ENCODE assay signal across 40 cellular contexts in the genomic region with DNA sequence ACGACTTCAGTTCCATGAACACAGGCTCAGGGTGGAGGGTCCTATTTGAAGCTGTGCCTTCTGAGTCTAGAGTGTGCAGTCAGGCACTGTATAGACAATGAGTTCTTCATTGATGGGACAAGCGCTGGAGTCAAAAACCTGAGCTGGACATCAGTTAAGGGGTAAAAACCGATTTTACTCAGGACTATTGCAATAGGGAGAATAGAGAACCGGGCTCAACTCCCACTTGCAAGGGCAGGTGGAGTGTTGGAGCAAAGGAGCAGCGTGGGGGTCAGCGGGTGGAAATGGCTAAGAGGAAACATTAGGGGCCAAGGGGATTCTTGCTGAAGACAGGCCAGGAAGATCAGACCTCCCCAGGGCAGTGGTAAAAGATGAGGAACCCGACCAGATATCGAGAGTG. TPM values are rescaled to one million over a fixed set of nuclear protein-coding genes. Genes with fewer than 3 reads are reported as not detected.
"Had no signal": no experiment of that assay in that cellular context is flagged by ENCODE, and none has a peak within 500 bp of the region (broad histone marks: within the 10 kb centered on the region; RNA-seq: fewer than 3 reads in every experiment).

No MANE protein-coding gene starts in this region.

- H3K9me3 ChIP-seq: adrenal gland, body of pancreas, breast epithelium had no signal

- ATAC-seq: activated CD4-positive, alpha-beta T cell treated with anti-CD3 and anti-CD28 coated beads for 36 hours; activated CD8-positive, alpha-beta T cell treated with anti-CD3 and anti-CD28 coated beads for 36 hours; activated naive CD4-positive, alpha-beta T cell treated with anti-CD3 and anti-CD28 coated beads, Interleukin-2, amount 50 U/mL, for 72 hours; activated T-cell treated with anti-CD3 and anti-CD28 coated beads, Interleukin-2, amount 50 U/mL, for 4 hours; activated T-cell treated with anti-CD3 and anti-CD28 coated beads, Interleukin-2, amount 50 U/mL, for 72 hours; activated T-helper 17 cell treated with anti-CD3 and anti-CD28 coated beads, Interleukin-2, amount 50 U/mL, for 72 hours; body of pancreas; T-cell had no signal

- H3K4me1 Mint-ChIP-seq: activated T-helper 17 cell treated with anti-CD3 and anti-CD28 coated beads, Interleukin-2, amount 50 U/mL, for 72 hours; central memory CD8-positive, alpha-beta T cell had no signal

- H3K36me3 ChIP-seq: adrenal gland, brain microvascular endothelial cell, breast epithelium, cardiac muscle cell had no signal

- H3K27me3 ChIP-seq: adrenal gland, body of pancreas, brain microvascular endothelial cell, breast epithelium had no signal

- H3K9me3 Mint-ChIP-seq: activated B cell treated with CpG ODN at 0.5 μM for 24 hours; activated CD8-positive, alpha-beta T cell treated with anti-CD3 and anti-CD28 coated beads for 36 hours; activated naive CD4-positive, alpha-beta T cell treated with anti-CD3 and anti-CD28 coated beads for 36 hours; activated naive CD4-positive, alpha-beta T cell treated with anti-CD3 and anti-CD28 coated beads, Interleukin-2, amount 50 U/mL, for 72 hours; activated T-cell treated with anti-CD3 and anti-CD28 coated beads, Interleukin-2, amount 50 U/mL, for 4 hours; activated T-cell treated with anti-CD3 and anti-CD28 coated beads, Interleukin-2, amount 50 U/mL, for 72 hours; activated T-helper 1 cell treated with anti-CD3 and anti-CD28 coated beads, Interleukin-12 subunit alpha, Interleukin-12 subunit beta, Interleukin-2, Interleukin-4 antibody, amounts not matched to agents 30 ng/mL and 10 ng/mL and 1 ng/mL, durations not matched to agents 14 hours and 24 hours and 36 hours; activated T-helper 17 cell treated with anti-CD3 and anti-CD28 coated beads, Interleukin-2, amount 50 U/mL, for 72 hours; central memory CD8-positive, alpha-beta T cell; T-cell; T-helper 2 cell treated with Interferon-gamma antibody and Interleukin-4, amounts not matched to agents 5 μg/mL and 100 μg/mL, for 36 hours had no signal

- H3K27me3 Mint-ChIP-seq: activated CD4-positive, alpha-beta T cell treated with anti-CD3 and anti-CD28 coated beads for 36 hours had no signal

- H3K4me3 ChIP-seq: adrenal gland, body of pancreas, breast epithelium, cardiac muscle cell had no signal

- H3K36me3 Mint-ChIP-seq: activated CD4-positive, alpha-beta memory T cell treated with anti-CD3 and anti-CD28 coated beads for 36 hours; activated naive CD4-positive, alpha-beta T cell treated with anti-CD3 and anti-CD28 coated beads, Interleukin-2, amount 50 U/mL, for 72 hours; activated naive CD8-positive, alpha-beta T cell treated with anti-CD3 and anti-CD28 coated beads for 36 hours; T-cell had no signal

- H3K4me1 ChIP-seq: breast epithelium had no signal

- DNase-seq: activated B cell treated with CpG ODN at 0.5 μM for 24 hours; activated CD4-positive, alpha-beta memory T cell treated with anti-CD3 and anti-CD28 coated beads for 36 hours; activated CD4-positive, alpha-beta T cell treated with anti-CD3 and anti-CD28 coated beads for 36 hours; activated CD4-positive, alpha-beta T cell treated with anti-CD3 and anti-CD28 coated beads for 48 hours; activated CD4-positive, alpha-beta T cell treated with anti-CD3 and anti-CD28 coated beads, Interleukin-2, amount 50 U/mL, for 1 hour; activated CD4-positive, alpha-beta T cell treated with anti-CD3 and anti-CD28 coated beads, Interleukin-2, amount 50 U/mL, for 4 hours; activated CD4-positive, CD25-positive, alpha-beta regulatory T cell treated with anti-CD3 and anti-CD28 coated beads, Interleukin-2, amount 50 U/mL, for 72 hours; activated CD8-positive, alpha-beta memory T cell treated with anti-CD3 and anti-CD28 coated beads, Interleukin-2, amount 50 U/mL, for 4 hours; activated CD8-positive, alpha-beta T cell treated with anti-CD3 and anti-CD28 coated beads for 36 hours; activated effector memory CD4-positive, alpha-beta T cell treated with anti-CD3 and anti-CD28 coated beads, Interleukin-2, amount 50 U/mL, for 16 hours; activated gamma-delta T cell treated with Interleukin-2 at 50 U/mL for 16 hours; activated naive CD4-positive, alpha-beta T cell; activated naive CD4-positive, alpha-beta T cell treated with anti-CD3 and anti-CD28 coated beads for 36 hours; activated naive CD4-positive, alpha-beta T cell treated with anti-CD3 and anti-CD28 coated beads, Interleukin-2, amount 50 U/mL, for 16 hours; activated naive CD8-positive, alpha-beta T cell treated with anti-CD3 and anti-CD28 coated beads for 36 hours; activated T-cell treated with anti-CD3 and anti-CD28 coated beads for 4 hours; activated T-cell treated with anti-CD3 and anti-CD28 coated beads, Interleukin-2, amount 50 U/mL, for 1 hour; activated T-cell treated with anti-CD3 and anti-CD28 coated beads, Interleukin-2, amount 50 U/mL, for 4 hours; activated T-cell treated with anti-CD3 and anti-CD28 coated beads, Interleukin-2, amount 50 U/mL, for 72 hours; adrenal gland; amniotic stem cell; aorta; body of pancreas; brain microvascular endothelial cell; caudate nucleus; cerebellar nuclear complex; T-cell; T-helper 2 cell; T-helper 9 cell had no signal

- H3K27ac ChIP-seq: adrenal gland, body of pancreas, brain microvascular endothelial cell, breast epithelium, cardiac muscle cell, VCaP had no signal

- H3K4me3 Mint-ChIP-seq: activated B cell treated with CpG ODN at 0.5 μM for 24 hours; activated CD4-positive, alpha-beta memory T cell treated with anti-CD3 and anti-CD28 coated beads for 36 hours; activated CD4-positive, alpha-beta T cell treated with anti-CD3 and anti-CD28 coated beads for 36 hours; activated CD8-positive, alpha-beta T cell treated with anti-CD3 and anti-CD28 coated beads for 36 hours; activated naive CD4-positive, alpha-beta T cell treated with anti-CD3 and anti-CD28 coated beads for 36 hours; activated naive CD8-positive, alpha-beta T cell treated with anti-CD3 and anti-CD28 coated beads for 36 hours; activated T-cell treated with anti-CD3 and anti-CD28 coated beads, Interleukin-2, amount 50 U/mL, for 4 hours; activated T-cell treated with anti-CD3 and anti-CD28 coated beads, Interleukin-2, amount 50 U/mL, for 72 hours; activated T-helper 1 cell treated with anti-CD3 and anti-CD28 coated beads, Interleukin-12 subunit alpha, Interleukin-12 subunit beta, Interleukin-2, Interleukin-4 antibody, amounts not matched to agents 30 ng/mL and 10 ng/mL and 1 ng/mL, durations not matched to agents 14 hours and 24 hours and 36 hours; activated T-helper 17 cell treated with anti-CD3 and anti-CD28 coated beads, Interleukin-2, amount 50 U/mL, for 72 hours; central memory CD8-positive, alpha-beta T cell; T-cell; T-helper 2 cell treated with Interferon-gamma antibody and Interleukin-4, amounts not matched to agents 5 μg/mL and 100 μg/mL, for 36 hours had no signal

- H3K27ac Mint-ChIP-seq: activated B cell treated with CpG ODN at 0.5 μM for 24 hours; activated CD4-positive, alpha-beta memory T cell treated with anti-CD3 and anti-CD28 coated beads for 36 hours; activated CD4-positive, alpha-beta T cell treated with anti-CD3 and anti-CD28 coated beads for 36 hours; activated CD8-positive, alpha-beta T cell treated with anti-CD3 and anti-CD28 coated beads for 36 hours; activated naive CD4-positive, alpha-beta T cell treated with anti-CD3 and anti-CD28 coated beads for 36 hours; activated naive CD4-positive, alpha-beta T cell treated with anti-CD3 and anti-CD28 coated beads, Interleukin-2, amount 50 U/mL, for 72 hours; activated naive CD8-positive, alpha-beta T cell treated with anti-CD3 and anti-CD28 coated beads for 36 hours; activated T-cell treated with anti-CD3 and anti-CD28 coated beads, Interleukin-2, amount 50 U/mL, for 72 hours; activated T-helper 1 cell treated with anti-CD3 and anti-CD28 coated beads, Interleukin-12 subunit alpha, Interleukin-12 subunit beta, Interleukin-2, Interleukin-4 antibody, amounts not matched to agents 30 ng/mL and 10 ng/mL and 1 ng/mL, durations not matched to agents 14 hours and 24 hours and 36 hours; activated T-helper 17 cell treated with anti-CD3 and anti-CD28 coated beads, Interleukin-2, amount 50 U/mL, for 72 hours; T-cell; T-helper 2 cell treated with Interferon-gamma antibody and Interleukin-4, amounts not matched to agents 5 μg/mL and 100 μg/mL, for 36 hours had no signal

RNA-seq across cellular contexts. Expression of gene PRLHR, which starts 28.5 kb away (rescaled TPM):
- total RNA-seq: activated B cell treated with CpG ODN at 0.5 μM for 24 hours; activated CD4-positive, alpha-beta memory T cell treated with anti-CD3 and anti-CD28 coated beads for 36 hours; activated CD4-positive, alpha-beta T cell treated with anti-CD3 and anti-CD28 coated beads for 36 hours; activated CD8-positive, alpha-beta memory T cell treated with anti-CD3 and anti-CD28 coated beads for 36 hours; activated CD8-positive, alpha-beta T cell treated with anti-CD3 and anti-CD28 coated beads for 36 hours; activated naive CD4-positive, alpha-beta T cell treated with anti-CD3 and anti-CD28 coated beads for 36 hours; activated naive CD4-positive, alpha-beta T cell treated with anti-CD3 and anti-CD28 coated beads, Interleukin-2, amount 50 U/mL, for 72 hours; activated naive CD8-positive, alpha-beta T cell treated with anti-CD3 and anti-CD28 coated beads for 36 hours; activated T-cell treated with anti-CD3 and anti-CD28 coated beads, Interleukin-2, amount 50 U/mL, for 4 hours; activated T-cell treated with anti-CD3 and anti-CD28 coated beads, Interleukin-2, amount 50 U/mL, for 72 hours; activated T-helper 1 cell treated with anti-CD3 and anti-CD28 coated beads, Interleukin-12 subunit alpha, Interleukin-12 subunit beta, Interleukin-2, Interleukin-4 antibody, amounts not matched to agents 30 ng/mL and 10 ng/mL and 1 ng/mL, durations not matched to agents 14 hours and 24 hours and 36 hours; activated T-helper 17 cell treated with anti-CD3 and anti-CD28 coated beads, Interleukin-2, amount 50 U/mL, for 72 hours; aorta; astrocyte; body of pancreas; breast epithelium; cardiac muscle cell; T-cell; T-helper 1 cell treated with Interleukin-12 subunit alpha and Interleukin-12 subunit beta and Interleukin-4 antibody, amounts not matched to agents 30 ng/mL and 1 ng/mL, for 36 hours had no signal
- polyA plus RNA-seq: aorta, cardiac muscle cell had no signal
